8 cellular contexts compared by ENCODE assay signal in the genomic region with DNA sequence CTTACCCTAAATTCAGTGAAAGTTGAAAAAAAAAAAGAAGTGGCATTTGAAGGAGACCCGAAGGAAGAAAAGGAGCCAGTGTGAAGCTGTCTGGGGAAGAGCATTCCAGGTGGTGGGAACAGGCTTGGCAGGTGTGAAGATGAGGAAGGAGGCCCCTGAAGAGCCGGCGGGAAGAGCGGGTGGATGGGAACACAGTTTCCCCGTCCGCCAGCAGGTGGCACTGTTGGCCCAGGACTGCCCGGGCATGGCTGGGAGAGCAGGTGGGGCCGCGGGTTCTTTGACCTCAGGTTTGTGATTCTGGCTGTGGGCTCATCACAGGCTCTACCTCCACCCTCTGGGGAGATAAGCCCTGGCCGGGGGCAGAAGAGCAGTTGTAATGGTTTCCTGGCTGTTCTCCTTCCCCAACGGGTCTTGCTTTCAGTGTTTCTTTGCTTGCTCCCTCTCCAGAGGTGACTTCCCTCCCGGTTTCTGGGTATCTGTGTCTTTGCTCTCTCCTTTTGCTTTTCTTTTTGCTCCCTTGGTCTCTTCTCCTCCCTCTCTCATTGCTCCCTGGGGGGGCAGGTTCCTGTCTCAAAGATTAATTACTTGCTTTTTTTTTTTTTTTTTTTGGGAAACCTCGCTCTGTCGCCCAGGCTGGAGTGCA. TPM values are rescaled to one million over a fixed set of nuclear protein-coding genes. Genes with fewer than 3 reads are reported as not detected.
DNase-seq lines count a peak whose midpoint lies in the region; ATAC-seq and TF ChIP-seq lines count a peak whose summit lies in the region.

No MANE protein-coding gene starts in this region.

- no peak overlapping the region for H3K27ac Mint-ChIP-seq in activated T-helper 2 cell treated with anti-CD3 and anti-CD28 coated beads, Interferon-gamma antibody, Interleukin-2, Interleukin-4, amounts not matched to agents 10 μg/mL and 5 μg/mL and 100 μg/mL, durations not matched to agents 14 hours and 24 hours and 36 hours

- H3K4ac ChIP-seq in neuronal stem cell (ENCODE audit: low read length), result no peak overlapping the region

- no peak overlapping the region for H2BK5ac ChIP-seq in neuronal stem cell (ENCODE audit: low read length)

- no peaks in the 10 kb centered on the region for H3K36me3 ChIP-seq in neuronal stem cell (replicated peaks in 1 of 2; ENCODE audit: control insufficient read depth in 2 of 2, insufficient read depth in 2 of 2, low read length in 2 of 2)

- no peaks in the 10 kb centered on the region for H3K27me3 ChIP-seq in neuronal stem cell (ENCODE audit: control insufficient read depth in 3 of 3, insufficient read depth in 3 of 3, low read depth in 1 of 3, low read length in 3 of 3)

- H2BK15ac ChIP-seq in neuronal stem cell (ENCODE audit: low read length), result no peak overlapping the region

- no CpG with 5 or more reads among the region's 14 CpGs for WGBS in neuronal stem cell (ENCODE audit: extremely low coverage in 2 of 2, insufficient read length in 2 of 2, insufficient replicate concordance in 1 of 2), 2 donors

- no peak overlapping the region for H2BK120ac ChIP-seq in neuronal stem cell (ENCODE audit: low read depth, low read length)

- peaks cover under 1% of the 10 kb centered on the region for H3K36me3 Mint-ChIP-seq in activated T-helper 2 cell treated with anti-CD3 and anti-CD28 coated beads, Interferon-gamma antibody, Interleukin-2, Interleukin-4, amounts not matched to agents 10 μg/mL and 5 μg/mL and 100 μg/mL, durations not matched to agents 14 hours and 24 hours and 36 hours (ENCODE audit: low read depth)

- TF ChIP-seq CTCF in foreskin fibroblast (IDR thresholded peaks at IDR 0.05; ENCODE audit: low read depth, low read length), result peak; percentile 88

- intact Hi-C loops in activated T-helper 2 cell treated with anti-CD3 and anti-CD28 coated beads, Interferon-gamma antibody, Interleukin-2, Interleukin-4, amounts not matched to agents 10 μg/mL and 5 μg/mL and 100 μg/mL, durations not matched to agents 14 hours and 24 hours and 36 hours (cut with micrococcal nuclease), result loop anchor here (1.0 to 2.0 kb wide), 2 partner anchors 102 to 185 kb away; no protein-coding TSS in a partner anchor

- H3K4me1 ChIP-seq in neuronal stem cell (ENCODE audit: control insufficient read depth in 2 of 2, insufficient read depth in 1 of 2, low read depth in 1 of 2, low read length in 2 of 2), result no peaks in the 10 kb centered on the region

- DNase-seq in DMS79 treated with DMSO at 0.1 percent for 48 hours (lab: John Stamatoyannopoulos, UW) (peak; percentile 76), HT-29 (ENCODE audit: low spot score) (peak; percentile 73), RPMI8226 (peak; percentile 81), foreskin fibroblast (peak in 1 of 2 donors; percentile 71), neuronal stem cell (ENCODE audit: low spot score) (peak; percentile 71), superior temporal gyrus (ENCODE audit: extremely low spot score) (peak; percentile 66)
- DNase-seq in activated T-helper 2 cell treated with anti-CD3 and anti-CD28 coated beads, Interferon-gamma antibody, Interleukin-2, Interleukin-4, amounts not matched to agents 10 μg/mL and 5 μg/mL and 100 μg/mL, durations not matched to agents 14 hours and 24 hours and 36 hours (ENCODE audit: low spot score), result peak; percentile 67

- no peak overlapping the region for H3K14ac ChIP-seq in neuronal stem cell (ENCODE audit: low read length)

- ATAC-seq in GM18519 (IDR thresholded peaks at IDR 0.05; ENCODE audit: low FRiP score, unreplicated experiment), result no peak

- H3K9me3 ChIP-seq in neuronal stem cell (replicated peaks in 1 of 2; ENCODE audit: control insufficient read depth in 2 of 2, insufficient read depth in 1 of 2, low read depth in 1 of 2, low read length in 2 of 2), result no peaks in the 10 kb centered on the region

- no peak overlapping the region for H2AFZ ChIP-seq in neuronal stem cell (ENCODE audit: low read length)

- no peak overlapping the region for H3K23ac ChIP-seq in neuronal stem cell (ENCODE audit: low read depth, low read length, poor library complexity)

- no peak overlapping the region for H3K4me3 Mint-ChIP-seq in activated T-helper 2 cell treated with anti-CD3 and anti-CD28 coated beads, Interferon-gamma antibody, Interleukin-2, Interleukin-4, amounts not matched to agents 10 μg/mL and 5 μg/mL and 100 μg/mL, durations not matched to agents 14 hours and 24 hours and 36 hours (ENCODE audit: low read depth)

- no peak overlapping the region for H3K4me2 ChIP-seq in neuronal stem cell (ENCODE audit: insufficient read depth, low read length, poor library complexity, severe bottlenecking)

- no peak overlapping the region for H3K27ac ChIP-seq in neuronal stem cell (replicated peaks; ENCODE audit: low read length)

- H3K4me1 Mint-ChIP-seq in activated T-helper 2 cell treated with anti-CD3 and anti-CD28 coated beads, Interferon-gamma antibody, Interleukin-2, Interleukin-4, amounts not matched to agents 10 μg/mL and 5 μg/mL and 100 μg/mL, durations not matched to agents 14 hours and 24 hours and 36 hours (ENCODE audit: low read depth), result peaks cover 15% of the 10 kb centered on the region

- no peak overlapping the region for H3K9ac ChIP-seq in neuronal stem cell (ENCODE audit: low read depth, low read length, poor library complexity)

- no peaks in the 10 kb centered on the region for H3K79me1 ChIP-seq in neuronal stem cell (ENCODE audit: low read depth, low read length)

- no peak overlapping the region for H4K91ac ChIP-seq in neuronal stem cell (ENCODE audit: low read depth, low read length, poor library complexity)

- H4K8ac ChIP-seq in neuronal stem cell (ENCODE audit: low read depth, low read length), result no peak overlapping the region

- H2BK12ac ChIP-seq in neuronal stem cell (ENCODE audit: low read length), result no peak overlapping the region

- peaks cover 8% of the 10 kb centered on the region for H3K27me3 Mint-ChIP-seq in activated T-helper 2 cell treated with anti-CD3 and anti-CD28 coated beads, Interferon-gamma antibody, Interleukin-2, Interleukin-4, amounts not matched to agents 10 μg/mL and 5 μg/mL and 100 μg/mL, durations not matched to agents 14 hours and 24 hours and 36 hours (ENCODE audit: low read depth)

- no peak overlapping the region for H2AK5ac ChIP-seq in neuronal stem cell (ENCODE audit: low read depth, low read length)

- H3K4me3 ChIP-seq in foreskin fibroblast (ENCODE audit: low read depth in 1 of 2, low read length in 2 of 2) (no peak overlapping the region), neuronal stem cell (ENCODE audit: low read length in 2 of 2) (no peak overlapping the region)

- no peaks in the 10 kb centered on the region for H3K9me3 Mint-ChIP-seq in activated T-helper 2 cell treated with anti-CD3 and anti-CD28 coated beads, Interferon-gamma antibody, Interleukin-2, Interleukin-4, amounts not matched to agents 10 μg/mL and 5 μg/mL and 100 μg/mL, durations not matched to agents 14 hours and 24 hours and 36 hours

- H3K18ac ChIP-seq in neuronal stem cell (ENCODE audit: low read length), result no peak overlapping the region

RNA-seq across cellular contexts. Expression of gene RAP1GAP2, which starts 32.3 kb away (rescaled TPM):
- 9.6 and 14.0 TPM in 2 replicates for total RNA-seq in HT-29 (2014; rRNA removed; shearing (Covaris generic))
- total RNA-seq in activated T-helper 2 cell treated with anti-CD3 and anti-CD28 coated beads, Interferon-gamma antibody, Interleukin-2, Interleukin-4, amounts not matched to agents 10 μg/mL and 5 μg/mL and 100 μg/mL, durations not matched to agents 14 hours and 24 hours and 36 hours, result 0.46 and 1.1 TPM in 2 replicates
- polyA plus RNA-seq in neuronal stem cell (2013, experiment 1 of 2), result 2.9 TPM
- 3.1 TPM for polyA plus RNA-seq in neuronal stem cell (2013, experiment 2 of 2)
